ENCODE assay signal across 7 cellular contexts in the genomic region with DNA sequence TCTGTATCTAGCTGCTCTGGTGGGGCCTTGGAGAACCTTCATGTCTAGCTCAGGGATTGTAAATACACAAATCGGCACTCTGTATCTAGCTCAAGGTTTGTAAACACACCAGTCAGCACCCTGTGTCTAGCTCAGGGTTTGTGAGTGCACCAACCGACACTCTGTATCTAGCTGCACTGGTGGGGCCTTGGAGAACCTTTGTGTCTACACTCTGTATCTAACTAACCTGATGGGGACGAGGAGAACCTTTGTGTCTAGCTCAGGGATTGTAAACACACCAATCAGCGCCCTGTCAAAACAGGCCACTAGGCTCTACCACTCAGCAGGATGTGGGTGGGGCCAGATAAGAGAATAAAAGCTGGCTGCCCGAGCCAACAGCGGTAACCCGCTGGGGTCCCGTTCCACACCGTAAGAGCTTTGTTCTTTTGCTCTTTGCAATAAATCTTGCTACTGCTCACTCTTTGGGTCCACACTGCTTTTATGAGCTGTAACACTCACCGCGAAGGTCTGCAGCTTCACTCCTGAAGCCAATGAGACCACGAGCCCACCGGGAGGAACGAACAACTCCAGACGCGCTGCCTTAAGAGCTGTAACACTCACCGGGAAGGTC. TPM values are rescaled to one million over a fixed set of nuclear protein-coding genes. Genes with fewer than 3 reads are reported as not detected.
A peak's percentile ranks its signal among the peaks of the same experiment; 100 is the strongest.
DNase-seq lines count a peak whose midpoint lies in the region; ATAC-seq and TF ChIP-seq lines count a peak whose summit lies in the region.
"Not testable (repeated sequence)": the region's sequence is repeated elsewhere in the genome, so short reads cannot be mapped to it uniquely, and the experiment has no call there.

No MANE protein-coding gene starts in this region.

- H3K27me3 Mint-ChIP-seq in CD4-positive, alpha-beta memory T cell = peaks cover 21 to 41% of the 10 kb centered on the region in 2 donors
- peaks cover 39% of the 10 kb centered on the region for H3K27me3 Mint-ChIP-seq in activated B cell treated with CpG ODN at 0.5 μM for 24 hours
- peaks cover 55% of the 10 kb centered on the region for H3K27me3 Mint-ChIP-seq in activated T-cell treated with anti-CD3 and anti-CD28 coated beads, Interleukin-2, amount 50 U/mL, for 4 hours (ENCODE audit: low read depth)
- peaks cover 42% of the 10 kb centered on the region for H3K27me3 Mint-ChIP-seq in activated naive CD8-positive, alpha-beta T cell treated with anti-CD3 and anti-CD28 coated beads, Interleukin-2, amount 10 ng/mL, durations not matched to agents 7 days and 5 days
- peaks cover 28% of the 10 kb centered on the region for H3K27me3 Mint-ChIP-seq in nephron progenitor cell (ENCODE audit: low read depth, poor library complexity)

- H3K27ac Mint-ChIP-seq in CD4-positive, alpha-beta memory T cell; activated B cell treated with CpG ODN at 0.5 μM for 24 hours: not testable (repeated sequence)
- peak overlapping the region; percentile 30 for H3K27ac Mint-ChIP-seq in activated naive CD8-positive, alpha-beta T cell treated with anti-CD3 and anti-CD28 coated beads, Interleukin-2, amount 10 ng/mL, durations not matched to agents 7 days and 5 days
- H3K27ac Mint-ChIP-seq in nephron progenitor cell = peak overlapping the region; percentile 97

- H3K9me3 ChIP-seq in CD4-positive, alpha-beta memory T cell (ENCODE audit: control insufficient read depth in 1 of 2, low read length in 2 of 2) = not testable (repeated sequence)

- peak overlapping the region; percentile 8 to 68 (median 52) for H3K4me3 Mint-ChIP-seq in CD4-positive, alpha-beta memory T cell
- peak overlapping the region; percentile 66 for H3K4me3 Mint-ChIP-seq in activated B cell treated with CpG ODN at 0.5 μM for 24 hours
- peak overlapping the region; percentile 46 for H3K4me3 Mint-ChIP-seq in activated T-cell treated with anti-CD3 and anti-CD28 coated beads, Interleukin-2, amount 50 U/mL, for 4 hours
- peak overlapping the region; percentile 18 for H3K4me3 Mint-ChIP-seq in activated naive CD8-positive, alpha-beta T cell treated with anti-CD3 and anti-CD28 coated beads, Interleukin-2, amount 10 ng/mL, durations not matched to agents 7 days and 5 days
- peak overlapping the region; percentile 72 for H3K4me3 Mint-ChIP-seq in nephron progenitor cell

- intact Hi-C loops in CD4-positive, alpha-beta memory T cell (cut with micrococcal nuclease); activated B cell treated with CpG ODN at 0.5 μM for 24 hours (cut with micrococcal nuclease): not testable (repeated sequence)

- TF ChIP-seq CTCF in activated B cell treated with CpG ODN at 0.5 μM for 24 hours (IDR thresholded peaks at IDR 0.05); nephron progenitor cell (IDR thresholded peaks at IDR 0.05): not testable (repeated sequence)

- not testable (repeated sequence) for H3K36me3 ChIP-seq in CD4-positive, alpha-beta memory T cell (ENCODE audit: insufficient read depth, low read length)

- not testable (repeated sequence) for H3K4me1 Mint-ChIP-seq in CD4-positive, alpha-beta memory T cell; activated B cell treated with CpG ODN at 0.5 μM for 24 hours; activated T-cell treated with anti-CD3 and anti-CD28 coated beads, Interleukin-2, amount 50 U/mL, for 4 hours (ENCODE audit: low read depth); activated naive CD8-positive, alpha-beta T cell treated with anti-CD3 and anti-CD28 coated beads, Interleukin-2, amount 10 ng/mL, durations not matched to agents 7 days and 5 days
- peaks cover 33% of the 10 kb centered on the region for H3K4me1 Mint-ChIP-seq in nephron progenitor cell

- POLR2A ChIA-PET in CD4-positive, alpha-beta memory T cell (lab: Charles Lee; ENCODE audit: partially characterized antibody); activated naive CD8-positive, alpha-beta T cell treated with anti-CD3 and anti-CD28 coated beads, Interleukin-2, amount 10 ng/mL, durations not matched to agents 7 days and 5 days (lab: Charles Lee): not testable (repeated sequence)
- POLR2A ChIA-PET in activated B cell treated with CpG ODN at 0.5 μM for 24 hours (lab: Charles Lee) = interaction anchor here (1.1 kb wide), 1 partner anchor 148 kb away, joined by 4 read pairs; no protein-coding TSS in a partner anchor

- H3K27me3 ChIP-seq in CD4-positive, alpha-beta memory T cell (ENCODE audit: insufficient read depth, low read length) = not testable (repeated sequence)

- not testable (repeated sequence) for H3K36me3 Mint-ChIP-seq in CD4-positive, alpha-beta memory T cell; activated B cell treated with CpG ODN at 0.5 μM for 24 hours (ENCODE audit: low read depth); activated T-cell treated with anti-CD3 and anti-CD28 coated beads, Interleukin-2, amount 50 U/mL, for 4 hours (ENCODE audit: insufficient read depth); activated naive CD8-positive, alpha-beta T cell treated with anti-CD3 and anti-CD28 coated beads, Interleukin-2, amount 10 ng/mL, durations not matched to agents 7 days and 5 days; nephron progenitor cell (ENCODE audit: low read depth)

- H3K4me1 ChIP-seq in CD4-positive, alpha-beta memory T cell (ENCODE audit: insufficient read depth, low read length) = not testable (repeated sequence)

- not testable (repeated sequence) for H3K4me3 ChIP-seq in CD4-positive, alpha-beta memory T cell (ENCODE audit: low read length in 2 of 2)

- CTCF ChIA-PET in CD4-positive, alpha-beta memory T cell (lab: Charles Lee; ENCODE audit: partially characterized antibody) = interaction anchor here (0.7 to 1.7 kb wide), 5 partner anchors 10 to 201 kb away, joined by 3 to 5 read pairs (median 3); no protein-coding TSS in a partner anchor
- CTCF ChIA-PET in activated B cell treated with CpG ODN at 0.5 μM for 24 hours (lab: Charles Lee) = not testable (repeated sequence)

- peak in 1 of 5 donors; percentile 18 for DNase-seq in CD4-positive, alpha-beta memory T cell
- peak in 2 of 3 experiments; percentile 14 to 41 for DNase-seq in NCI-H1417 (lab: John Stamatoyannopoulos, UW)
- not testable (repeated sequence) for DNase-seq in activated B cell treated with CpG ODN at 0.5 μM for 24 hours; activated T-cell treated with anti-CD3 and anti-CD28 coated beads, Interleukin-2, amount 50 U/mL, for 4 hours; nephron progenitor cell
- peak; percentile 40 for DNase-seq in activated naive CD8-positive, alpha-beta T cell treated with anti-CD3 and anti-CD28 coated beads, Interleukin-2, amount 10 ng/mL, durations not matched to agents 7 days and 5 days
- peak; percentile 81 for DNase-seq in left kidney (ENCODE audit: low read depth, low spot score)

- H3K9me3 Mint-ChIP-seq in CD4-positive, alpha-beta memory T cell; activated B cell treated with CpG ODN at 0.5 μM for 24 hours; activated T-cell treated with anti-CD3 and anti-CD28 coated beads, Interleukin-2, amount 50 U/mL, for 4 hours; activated naive CD8-positive, alpha-beta T cell treated with anti-CD3 and anti-CD28 coated beads, Interleukin-2, amount 10 ng/mL, durations not matched to agents 7 days and 5 days; nephron progenitor cell: not testable (repeated sequence)

- not testable (repeated sequence) for ATAC-seq in activated B cell treated with CpG ODN at 0.5 μM for 24 hours (ENCODE audit: low read depth); activated T-cell treated with anti-CD3 and anti-CD28 coated beads, Interleukin-2, amount 50 U/mL, for 4 hours; activated naive CD8-positive, alpha-beta T cell treated with anti-CD3 and anti-CD28 coated beads, Interleukin-2, amount 10 ng/mL, durations not matched to agents 7 days and 5 days (ENCODE audit: low read depth)

- not testable (repeated sequence) for H3K27ac ChIP-seq in CD4-positive, alpha-beta memory T cell (ENCODE audit: low read depth, low read length)

RNA-seq across cellular contexts. Expression of a gene that starts 5.9 kb away (rescaled TPM):
- total RNA-seq in CD4-positive, alpha-beta memory T cell = under 1 TPM; 0.52 to 0.72 TPM
- polyA plus RNA-seq in CD4-positive, alpha-beta memory T cell = under 1 TPM in 1 of 2 donors, not detected in 1; 0.13 TPM
- 0.49 and 0.75 TPM in 2 replicates for total RNA-seq in activated B cell treated with CpG ODN at 0.5 μM for 24 hours
- under 1 TPM; 0.24 to 0.33 (median 0.27) TPM for total RNA-seq in activated T-cell treated with anti-CD3 and anti-CD28 coated beads, Interleukin-2, amount 50 U/mL, for 4 hours
- total RNA-seq in activated naive CD8-positive, alpha-beta T cell treated with anti-CD3 and anti-CD28 coated beads, Interleukin-2, amount 10 ng/mL, durations not matched to agents 7 days and 5 days = under 1 TPM; 0.37 to 0.69 TPM

RNA-seq across cellular contexts. Expression of a gene that starts 19.9 kb away (rescaled TPM):
- 1 to 10 TPM in 1 of 2 experiments, under 1 TPM in 1; 0.44 to 1.0 TPM for total RNA-seq in CD4-positive, alpha-beta memory T cell
- polyA plus RNA-seq in CD4-positive, alpha-beta memory T cell = not detected
- total RNA-seq in activated B cell treated with CpG ODN at 0.5 μM for 24 hours = not detected in 2 replicates
- 1 to 10 TPM in 2 of 3 donors, under 1 TPM in 1; 0.90 to 1.8 (median 1.1) TPM for total RNA-seq in activated T-cell treated with anti-CD3 and anti-CD28 coated beads, Interleukin-2, amount 50 U/mL, for 4 hours
- under 1 TPM; 0.34 to 0.83 TPM for total RNA-seq in activated naive CD8-positive, alpha-beta T cell treated with anti-CD3 and anti-CD28 coated beads, Interleukin-2, amount 10 ng/mL, durations not matched to agents 7 days and 5 days

RNA-seq across cellular contexts. Expression of a gene that starts 24.4 kb away (rescaled TPM):
- total RNA-seq in CD4-positive, alpha-beta memory T cell = 10 to 100 TPM; 49.5 to 50.0 TPM
- 10 to 100 TPM; 45.9 to 69.2 TPM for polyA plus RNA-seq in CD4-positive, alpha-beta memory T cell
- 229 and 250 TPM in 2 replicates for total RNA-seq in activated B cell treated with CpG ODN at 0.5 μM for 24 hours
- total RNA-seq in activated T-cell treated with anti-CD3 and anti-CD28 coated beads, Interleukin-2, amount 50 U/mL, for 4 hours = 10 to 100 TPM; 32.0 to 39.5 (median 36.5) TPM
- total RNA-seq in activated naive CD8-positive, alpha-beta T cell treated with anti-CD3 and anti-CD28 coated beads, Interleukin-2, amount 10 ng/mL, durations not matched to agents 7 days and 5 days = 10 to 100 TPM; 53.5 to 58.8 TPM

RNA-seq across cellular contexts. Expression of a gene that starts 44.9 kb away (rescaled TPM):
- total RNA-seq in CD4-positive, alpha-beta memory T cell = 10 to 100 TPM; 91.2 to 94.4 TPM
- 100 to 1,000 TPM; 116 to 140 TPM for polyA plus RNA-seq in CD4-positive, alpha-beta memory T cell
- 119 and 129 TPM in 2 replicates for total RNA-seq in activated B cell treated with CpG ODN at 0.5 μM for 24 hours
- total RNA-seq in activated T-cell treated with anti-CD3 and anti-CD28 coated beads, Interleukin-2, amount 50 U/mL, for 4 hours = 100 to 1,000 TPM; 211 to 248 (median 211) TPM
- 100 to 1,000 TPM; 104 to 117 TPM for total RNA-seq in activated naive CD8-positive, alpha-beta T cell treated with anti-CD3 and anti-CD28 coated beads, Interleukin-2, amount 10 ng/mL, durations not matched to agents 7 days and 5 days

Comparison
In these comparisons a context has a peak if more than half of its experiments do, and no peak if none do; other contexts are left out.
1. H3K4me3 Mint-ChIP-seq: peak in every context shown above with its lines; median percentile 72 in nephron progenitor cell; 66 in activated B cell treated with CpG ODN at 0.5 μM for 24 hours; 52 in CD4-positive, alpha-beta memory T cell; 46 in activated T-cell treated with anti-CD3 and anti-CD28 coated beads, Interleukin-2, amount 50 U/mL, for 4 hours; 18 in activated naive CD8-positive, alpha-beta T cell treated with anti-CD3 and anti-CD28 coated beads, Interleukin-2, amount 10 ng/mL, durations not matched to agents 7 days and 5 days.